Comparison of ENCODE assay signal across 24 cellular contexts in genomic region chr1:2098301-2098698, GRCh38. TPM values are rescaled to one million over a fixed set of nuclear protein-coding genes. Genes with fewer than 3 reads are reported as not detected.
DNase-seq lines count a peak whose midpoint lies in the region; ATAC-seq and TF ChIP-seq lines count a peak whose summit lies in the region.
"Had no signal": no experiment of that assay in that cellular context is flagged by ENCODE, and none has a peak within 500 bp of the region (broad histone marks: within the 10 kb centered on the region; RNA-seq: fewer than 3 reads in every experiment).

No MANE protein-coding gene starts in this region.

- H3K4me1 ChIP-seq in right atrium auricular region = no peaks in the 10 kb centered on the region
- no peaks in the 10 kb centered on the region for H3K4me1 ChIP-seq in upper lobe of left lung
- H3K4me1 ChIP-seq: BE2C, neural progenitor cell, prostate gland had no signal

- DNase-seq in Right ventricle myocardium superior = peak; percentile 36
- no peak for DNase-seq in right atrium auricular region (ENCODE audit: low spot score)
- no peak for DNase-seq in epithelial cell of proximal tubule (ENCODE audit: low read depth)
- DNase-seq in medulla oblongata (ENCODE audit: extremely low spot score) = peak; percentile 50
- peak; percentile 56 to 62 for DNase-seq in upper lobe of left lung
- no peak for DNase-seq in activated naive CD4-positive, alpha-beta T cell treated with anti-CD3 and anti-CD28 coated beads for 36 hours
- no peak for DNase-seq in KG1 (lab: John Stamatoyannopoulos, UW)
- DNase-seq: activated CD4-positive, alpha-beta T cell treated with anti-CD3 and anti-CD28 coated beads, Interleukin-2, amount 10 ng/mL, durations not matched to agents 24 days and 14 days; activated naive CD8-positive, alpha-beta T cell treated with anti-CD3 and anti-CD28 coated beads, Interleukin-2, amount 50 U/mL, for 24 hours; BE2C; COR-L47; dermis blood vessel endothelial cell; foreskin melanocyte; HCEC 1CT; hippocampal formation; NCI-H2081 treated with DMSO at 0.1 percent for 48 hours; NCI-H510A; SHP77; stimulated activated CD4-positive, alpha-beta T cell treated with anti-CD3 and anti-CD28 coated beads, Interleukin-4, amount 100 ng/mL, for 24 hours had no signal

- H3K36me3 ChIP-seq in right atrium auricular region = no peaks in the 10 kb centered on the region
- H3K36me3 ChIP-seq in upper lobe of left lung = no peaks in the 10 kb centered on the region
- H3K36me3 ChIP-seq: BE2C, neural progenitor cell, prostate gland had no signal

- H3K36me3 Mint-ChIP-seq in activated naive CD4-positive, alpha-beta T cell treated with anti-CD3 and anti-CD28 coated beads for 36 hours (ENCODE audit: low read depth) = peaks cover 6% of the 10 kb centered on the region

- WGBS in upper lobe of left lung, 2 donors = 67 to 74% methylated on average over 11 of the region's 11 CpGs

- ATAC-seq in Right ventricle myocardium superior (ENCODE audit: poor library complexity) (peak; percentile 63), upper lobe of left lung (ENCODE audit: low FRiP score in 2 of 2) (peak; percentile 35 to 70), GM18868 (IDR thresholded peaks at IDR 0.05; ENCODE audit: unreplicated experiment) (no peak)
- ATAC-seq: activated naive CD8-positive, alpha-beta T cell treated with anti-CD3 and anti-CD28 coated beads, Interleukin-2, amount 50 U/mL, for 24 hours had no signal

- no peak for TF ChIP-seq POLR2A in upper lobe of left lung (IDR thresholded peaks at IDR 0.05)

- CTCF ChIA-PET in activated naive CD4-positive, alpha-beta T cell treated with anti-CD3 and anti-CD28 coated beads for 36 hours (lab: Charles Lee) = interaction anchor here (1.0 kb wide), 1 partner anchor 15 kb away, joined by 3 read pairs; no protein-coding TSS in a partner anchor

- H3K9me3 ChIP-seq in right atrium auricular region (no peaks in the 10 kb centered on the region), upper lobe of left lung (peaks cover 0 to 6% (median 0%) of the 10 kb centered on the region in 4 donors)
- H3K9me3 ChIP-seq: BE2C, prostate gland had no signal

- no peak for TF ChIP-seq EP300 in upper lobe of left lung (IDR thresholded peaks at IDR 0.05)

- TF ChIP-seq CTCF in right atrium auricular region (IDR thresholded peaks at IDR 0.05) (no peak), epithelial cell of proximal tubule (conservative IDR thresholded peaks at IDR 0.05; ENCODE audit: low read depth, low read length) (peak; percentile 27), upper lobe of left lung (IDR thresholded peaks at IDR 0.05) (peak in 1 of 6 experiments; percentile 26)

- no peak overlapping the region for H3K27ac ChIP-seq in right atrium auricular region
- H3K27ac ChIP-seq in upper lobe of left lung = peak overlapping the region in 3 of 4 donors; percentile 63 to 76 (median 68)
- H3K27ac ChIP-seq: neural progenitor cell, prostate gland had no signal

- H3K4me3 Mint-ChIP-seq in activated naive CD4-positive, alpha-beta T cell treated with anti-CD3 and anti-CD28 coated beads for 36 hours = no peak overlapping the region
- H3K4me3 Mint-ChIP-seq: activated CD4-positive, alpha-beta T cell treated with anti-CD3 and anti-CD28 coated beads, Interleukin-2, amount 10 ng/mL, durations not matched to agents 24 days and 14 days; activated naive CD8-positive, alpha-beta T cell treated with anti-CD3 and anti-CD28 coated beads, Interleukin-2, amount 50 U/mL, for 24 hours; neural progenitor cell; stimulated activated naive CD8-positive, alpha-beta T cell treated with anti-CD3 and anti-CD28 coated beads, Interleukin-15, Interleukin-2, amounts not matched to agents 100 ng/mL and 50 ng/mL, for 24 hours had no signal

- H3K4me1 Mint-ChIP-seq in activated naive CD4-positive, alpha-beta T cell treated with anti-CD3 and anti-CD28 coated beads for 36 hours (ENCODE audit: low read depth) = no peaks in the 10 kb centered on the region
- H3K4me1 Mint-ChIP-seq: activated CD4-positive, alpha-beta T cell treated with anti-CD3 and anti-CD28 coated beads, Interleukin-2, amount 10 ng/mL, durations not matched to agents 24 days and 14 days; activated naive CD8-positive, alpha-beta T cell treated with anti-CD3 and anti-CD28 coated beads, Interleukin-2, amount 50 U/mL, for 24 hours had no signal

- intact Hi-C loops in Right ventricle myocardium superior (cut with DNase I) = no loop called here
- intact Hi-C loops in activated naive CD4-positive, alpha-beta T cell treated with anti-CD3 and anti-CD28 coated beads for 36 hours (cut with micrococcal nuclease) = no loop called here

- H3K4me3 ChIP-seq in right atrium auricular region (no peak overlapping the region), epithelial cell of proximal tubule (ENCODE audit: low read depth, low read length) (no peak overlapping the region), upper lobe of left lung (no peak overlapping the region)
- H3K4me3 ChIP-seq: neural progenitor cell, prostate gland had no signal

- H3K9me3 Mint-ChIP-seq in activated naive CD4-positive, alpha-beta T cell treated with anti-CD3 and anti-CD28 coated beads for 36 hours = peaks cover 5% of the 10 kb centered on the region

- H3K27me3 Mint-ChIP-seq in activated naive CD4-positive, alpha-beta T cell treated with anti-CD3 and anti-CD28 coated beads for 36 hours (ENCODE audit: low read depth) = no peaks in the 10 kb centered on the region
- H3K27me3 Mint-ChIP-seq: activated CD4-positive, alpha-beta T cell treated with anti-CD3 and anti-CD28 coated beads, Interleukin-2, amount 10 ng/mL, durations not matched to agents 24 days and 14 days; activated naive CD8-positive, alpha-beta T cell treated with anti-CD3 and anti-CD28 coated beads, Interleukin-2, amount 50 U/mL, for 24 hours; stimulated activated naive CD8-positive, alpha-beta T cell treated with anti-CD3 and anti-CD28 coated beads, Interleukin-15, Interleukin-2, amounts not matched to agents 100 ng/mL and 50 ng/mL, for 24 hours had no signal

- H3K27me3 ChIP-seq in right atrium auricular region (no peaks in the 10 kb centered on the region), upper lobe of left lung (no peaks in the 10 kb centered on the region)
- H3K27me3 ChIP-seq: BE2C, neural progenitor cell had no signal

- no peak overlapping the region for H3K27ac Mint-ChIP-seq in activated naive CD4-positive, alpha-beta T cell treated with anti-CD3 and anti-CD28 coated beads for 36 hours
- H3K27ac Mint-ChIP-seq: activated naive CD8-positive, alpha-beta T cell treated with anti-CD3 and anti-CD28 coated beads, Interleukin-2, amount 50 U/mL, for 24 hours; activated T-helper 2 cell treated with anti-CD3 and anti-CD28 coated beads, Interferon-gamma antibody, Interleukin-2, Interleukin-4, amounts not matched to agents 10 μg/mL and 5 μg/mL and 100 μg/mL, durations not matched to agents 14 hours and 24 hours and 36 hours; neural progenitor cell; stimulated activated naive CD8-positive, alpha-beta T cell treated with anti-CD3 and anti-CD28 coated beads, Interleukin-15, Interleukin-2, amounts not matched to agents 100 ng/mL and 50 ng/mL, for 24 hours had no signal

RNA-seq across cellular contexts. Expression of gene PRKCZ, which starts 48.1 kb away (rescaled TPM):
- total RNA-seq in Right ventricle myocardium superior (13.5 TPM), right atrium auricular region (10 to 100 TPM; 15.3 to 16.4 TPM), epithelial cell of proximal tubule (19.2 and 28.1 TPM in 2 replicates), upper lobe of left lung (100 to 1,000 TPM; 107 to 169 (median 138) TPM)
- 1 to 10 TPM; 6.8 to 7.0 TPM for total RNA-seq in activated naive CD4-positive, alpha-beta T cell treated with anti-CD3 and anti-CD28 coated beads for 36 hours

Comparison
In these comparisons a context has a peak if more than half of its experiments do, and no peak if none do; other contexts are left out.
1. DNase-seq: peak in Right ventricle myocardium superior (single experiment), medulla oblongata (single experiment) and upper lobe of left lung (2 of 2); none in right atrium auricular region (single experiment), epithelial cell of proximal tubule (single experiment), activated naive CD4-positive, alpha-beta T cell treated with anti-CD3 and anti-CD28 coated beads for 36 hours (single experiment) and KG1 (single experiment).
2. H3K27ac ChIP-seq: peak in upper lobe of left lung (3 of 4); none in right atrium auricular region (0 of 2).